10 cellular contexts compared by ENCODE assay signal in the genomic region with DNA sequence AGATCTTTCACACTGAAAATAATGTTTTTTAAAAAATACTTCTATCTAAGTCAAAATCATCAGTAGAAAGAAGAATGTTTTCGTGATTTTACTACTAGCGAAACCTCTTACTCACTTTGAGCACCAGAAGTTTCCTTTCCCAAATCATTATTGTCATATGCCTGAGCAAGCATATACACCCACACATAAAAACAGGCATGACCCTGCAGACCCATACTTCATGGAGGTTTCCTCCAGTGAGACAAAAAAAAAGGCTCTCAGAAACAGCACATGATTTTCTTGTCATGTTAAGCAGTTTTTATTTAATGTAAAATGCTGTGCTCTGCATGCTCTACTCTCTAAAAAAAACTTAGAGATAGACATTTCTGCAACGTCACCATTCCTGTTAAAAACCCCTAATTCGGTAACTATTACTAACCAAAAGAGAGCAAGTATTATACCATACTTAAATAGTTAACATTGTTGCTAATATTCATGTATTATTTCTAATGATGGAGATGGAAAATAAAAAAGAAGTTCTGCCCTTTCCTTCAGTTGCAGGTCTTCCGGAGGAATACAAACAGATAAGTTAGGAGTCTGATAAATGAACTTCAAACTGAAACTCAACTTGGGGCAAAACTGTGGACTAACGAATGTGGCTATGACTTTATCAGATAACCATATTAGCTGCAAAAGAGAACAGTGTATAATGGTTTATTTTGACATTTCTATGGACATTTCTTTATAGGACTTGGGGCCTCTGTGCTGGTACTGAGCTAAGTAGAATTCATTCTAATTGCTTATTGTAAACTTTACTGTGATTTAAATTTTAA.
DNase-seq lines count a peak whose midpoint lies in the region; ATAC-seq and TF ChIP-seq lines count a peak whose summit lies in the region.
"Had no signal": no experiment of that assay in that cellular context is flagged by ENCODE, and none has a peak within 500 bp of the region (broad histone marks: within the 10 kb centered on the region; RNA-seq: fewer than 3 reads in every experiment).

No MANE protein-coding gene starts in this region.

- H3K36me3 ChIP-seq in effector memory CD4-positive, alpha-beta T cell (ENCODE audit: control insufficient read depth, insufficient read depth, low read length) = peaks cover 13% of the 10 kb centered on the region

- H3K4me1 ChIP-seq in effector memory CD4-positive, alpha-beta T cell (ENCODE audit: control insufficient read depth, insufficient read depth, low read length, poor library complexity, severe bottlenecking) = peaks cover 11% of the 10 kb centered on the region

- peak overlapping the region; percentile 46 for H3K27ac ChIP-seq in effector memory CD4-positive, alpha-beta T cell (ENCODE audit: insufficient read depth, low read length, poor library complexity, severe bottlenecking)

- no peak for TF ChIP-seq CTCF in GM10266 (IDR thresholded peaks at IDR 0.05; ENCODE audit: control insufficient read depth, insufficient read depth, low read depth, missing control alignments)

- H3K4me3 ChIP-seq in effector memory CD4-positive, alpha-beta T cell (ENCODE audit: insufficient read depth, low read depth, low read length, poor library complexity, severe bottlenecking) = peak overlapping the region; percentile 29

- H3K27me3 ChIP-seq in effector memory CD4-positive, alpha-beta T cell (replicated peaks; ENCODE audit: control insufficient read depth, insufficient read depth, low read length, poor library complexity, severe bottlenecking) = no peaks in the 10 kb centered on the region

- DNase-seq in GM10266 (ENCODE audit: extremely low spot score) (peak; percentile 22), NCI-H446 treated with DMSO at 0.1 percent for 48 hours (lab: John Stamatoyannopoulos, UW) (no peak), LoVo (ENCODE audit: low spot score) (no peak), T1000 (lab: John Stamatoyannopoulos, UW) (no peak)
- DNase-seq in effector memory CD4-positive, alpha-beta T cell = no peak
- DNase-seq: activated effector memory CD4-positive, alpha-beta T cell treated with anti-CD3 and anti-CD28 coated beads, Interleukin-2, amount 50 U/mL, for 16 hours; left colon had no signal

- ATAC-seq in GM19351 (IDR thresholded peaks at IDR 0.05; ENCODE audit: unreplicated experiment) (peak; percentile 66), HG03442 (IDR thresholded peaks at IDR 0.05; ENCODE audit: unreplicated experiment) (peak; percentile 94), HG03460 (IDR thresholded peaks at IDR 0.05; ENCODE audit: unreplicated experiment) (no peak)
- ATAC-seq: left colon had no signal

- peaks cover 8% of the 10 kb centered on the region for H3K9me3 ChIP-seq in effector memory CD4-positive, alpha-beta T cell (ENCODE audit: control insufficient read depth, low read length)
